14 cellular contexts compared by ENCODE assay signal in the genomic region with DNA sequence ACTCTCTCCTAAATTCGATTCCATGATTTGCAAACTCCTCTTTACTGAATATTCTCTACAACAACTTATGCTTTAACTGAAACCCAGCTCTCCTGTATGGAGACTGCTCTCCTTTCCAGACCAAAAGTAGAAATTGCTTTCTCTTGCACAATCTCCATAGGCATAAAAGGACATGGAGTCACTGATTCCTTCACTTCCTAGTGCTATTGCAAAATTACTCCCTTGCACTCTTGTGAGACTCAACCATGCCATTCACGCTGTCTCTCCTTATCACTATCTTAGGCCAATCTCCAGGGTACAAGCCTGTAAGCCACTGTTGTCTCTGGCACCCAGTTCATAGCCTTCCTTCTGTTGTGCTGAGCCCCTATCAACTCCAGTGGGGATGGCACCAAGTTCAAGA. TPM values are rescaled to one million over a fixed set of nuclear protein-coding genes. Genes with fewer than 3 reads are reported as not detected.
DNase-seq lines count a peak whose midpoint lies in the region; ATAC-seq and TF ChIP-seq lines count a peak whose summit lies in the region.
"Had no signal": no experiment of that assay in that cellular context is flagged by ENCODE, and none has a peak within 500 bp of the region (broad histone marks: within the 10 kb centered on the region; RNA-seq: fewer than 3 reads in every experiment).

No MANE protein-coding gene starts in this region.

- no peak for TF ChIP-seq CTCF in GM23338 (conservative IDR thresholded peaks at IDR 0.05; ENCODE audit: low read depth in 2 of 2)
- no peak for TF ChIP-seq CTCF in epithelial cell of esophagus (IDR thresholded peaks at IDR 0.05; ENCODE audit: insufficient read depth, low read depth, low read length, missing control alignments)
- no peak for TF ChIP-seq CTCF in osteocyte (IDR thresholded peaks at IDR 0.05)
- TF ChIP-seq CTCF in ovary (IDR thresholded peaks at IDR 0.05): no peak

- H3K27me3 Mint-ChIP-seq in GM23338 (ENCODE audit: insufficient read depth, low read depth, poor library complexity): no peaks in the 10 kb centered on the region
- H3K27me3 Mint-ChIP-seq in T-cell: no peaks in the 10 kb centered on the region
- H3K27me3 Mint-ChIP-seq in osteocyte (ENCODE audit: unreplicated experiment): no peaks in the 10 kb centered on the region
- H3K27me3 Mint-ChIP-seq: activated CD4-positive, alpha-beta T cell treated with anti-CD3 and anti-CD28 coated beads for 36 hours; activated T-helper 17 cell treated with anti-CD3 and anti-CD28 coated beads, Interleukin-2, amount 50 U/mL, for 72 hours had no signal

- H2AK5ac ChIP-seq in neuronal stem cell (ENCODE audit: low read depth, low read length): no peak overlapping the region

- H2AFZ ChIP-seq in GM23338 (no peak overlapping the region), neuronal stem cell (ENCODE audit: low read length) (no peak overlapping the region)

- no peaks in the 10 kb centered on the region for H3K4me1 Mint-ChIP-seq in GM23338
- no peaks in the 10 kb centered on the region for H3K4me1 Mint-ChIP-seq in T-cell
- peaks cover 5% of the 10 kb centered on the region for H3K4me1 Mint-ChIP-seq in osteocyte (ENCODE audit: unreplicated experiment)
- H3K4me1 Mint-ChIP-seq: activated CD4-positive, alpha-beta T cell treated with anti-CD3 and anti-CD28 coated beads for 36 hours; activated T-helper 17 cell treated with anti-CD3 and anti-CD28 coated beads, Interleukin-2, amount 50 U/mL, for 72 hours had no signal

- no peaks in the 10 kb centered on the region for H4K20me1 ChIP-seq in GM23338 (replicated peaks; ENCODE audit: insufficient read depth)

- H3K9me3 Mint-ChIP-seq in GM23338 (no peaks in the 10 kb centered on the region), T-cell (no peaks in the 10 kb centered on the region), osteocyte (ENCODE audit: unreplicated experiment) (no peaks in the 10 kb centered on the region)
- H3K9me3 Mint-ChIP-seq: activated T-helper 17 cell treated with anti-CD3 and anti-CD28 coated beads, Interleukin-2, amount 50 U/mL, for 72 hours had no signal

- POLR2A ChIA-PET in T-cell (lab: Charles Lee): no interaction called here

- WGBS in ovary, 3 donors: 93 to 97% (median 93%) methylated on average over 2 of the region's 2 CpGs
- 100% methylated on average over 1 of the region's 2 CpGs; no CpG with 5 or more reads in 1 of the 2 donors for WGBS in neuronal stem cell (ENCODE audit: extremely low coverage in 2 of 2, insufficient read length in 2 of 2, insufficient replicate concordance in 1 of 2), 2 donors

- H3K23ac ChIP-seq in neuronal stem cell (ENCODE audit: low read depth, low read length, poor library complexity): no peak overlapping the region

- H3K9ac ChIP-seq in neuronal stem cell (ENCODE audit: low read depth, low read length, poor library complexity): no peak overlapping the region

- no peak for DNase-seq in GM23338 (ENCODE audit: low spot score)
- DNase-seq in T-cell: no peak
- peak; percentile 43 for DNase-seq in epithelial cell of esophagus (ENCODE audit: low read depth)
- no peak for DNase-seq in osteocyte (ENCODE audit: extremely low spot score, unreplicated experiment)
- no peak for DNase-seq in DMS114 treated with DMSO at 0.1 percent for 48 hours (lab: John Stamatoyannopoulos, UW; ENCODE audit: unreplicated experiment)
- DNase-seq in ovary: no peak
- no peak for DNase-seq in neuronal stem cell (ENCODE audit: low spot score)
- DNase-seq: activated CD4-positive, alpha-beta T cell treated with anti-CD3 and anti-CD28 coated beads for 36 hours; NCI-H2107 had no signal

- H3K27ac Mint-ChIP-seq in GM23338 (peak overlapping the region; percentile 3; the same call in 1 of the 2 replicates), T-cell (peak overlapping the region; percentile 14 to 30), osteocyte (ENCODE audit: unreplicated experiment) (peak overlapping the region; percentile 20)
- H3K27ac Mint-ChIP-seq: activated CD4-positive, alpha-beta T cell treated with anti-CD3 and anti-CD28 coated beads for 36 hours; activated T-helper 17 cell treated with anti-CD3 and anti-CD28 coated beads, Interleukin-2, amount 50 U/mL, for 72 hours had no signal

- H3K27me3 ChIP-seq in GM23338 (ENCODE audit: insufficient read depth): no peaks in the 10 kb centered on the region
- no peaks in the 10 kb centered on the region for H3K27me3 ChIP-seq in ovary
- H3K27me3 ChIP-seq in neuronal stem cell (ENCODE audit: control insufficient read depth in 3 of 3, insufficient read depth in 3 of 3, low read depth in 1 of 3, low read length in 3 of 3): no peaks in the 10 kb centered on the region

- H3K14ac ChIP-seq in neuronal stem cell (ENCODE audit: low read length): no peak overlapping the region

- CTCF ChIA-PET in T-cell (lab: Charles Lee): no interaction called here

- no peak overlapping the region for H3K4ac ChIP-seq in neuronal stem cell (ENCODE audit: low read length)

- H3K36me3 Mint-ChIP-seq in GM23338 (ENCODE audit: low read depth): peaks cover 34% of the 10 kb centered on the region
- peaks cover 27% of the 10 kb centered on the region for H3K36me3 Mint-ChIP-seq in T-cell
- peaks cover 29% of the 10 kb centered on the region for H3K36me3 Mint-ChIP-seq in osteocyte (ENCODE audit: unreplicated experiment)

- H3K79me1 ChIP-seq in neuronal stem cell (ENCODE audit: low read depth, low read length): no peaks in the 10 kb centered on the region

- H3K9me3 ChIP-seq in ovary (no peaks in the 10 kb centered on the region), neuronal stem cell (replicated peaks in 1 of 2; ENCODE audit: control insufficient read depth in 2 of 2, insufficient read depth in 1 of 2, low read depth in 1 of 2, low read length in 2 of 2) (no peaks in the 10 kb centered on the region)
- H3K9me3 ChIP-seq: thoracic aorta had no signal

- TF ChIP-seq POLR2A in ovary (IDR thresholded peaks at IDR 0.05): no peak

- no peak overlapping the region for H4K91ac ChIP-seq in neuronal stem cell (ENCODE audit: low read depth, low read length, poor library complexity)

- no peak overlapping the region for H3K4me3 ChIP-seq in GM23338
- H3K4me3 ChIP-seq in epithelial cell of esophagus (ENCODE audit: low read length): no peak overlapping the region
- H3K4me3 ChIP-seq in ovary: no peak overlapping the region
- H3K4me3 ChIP-seq in neuronal stem cell (ENCODE audit: low read length in 2 of 2): no peak overlapping the region
- H3K4me3 ChIP-seq: thoracic aorta had no signal

- intact Hi-C loops in ovary (cut with DNase I): no loop called here

- H3K4me2 ChIP-seq in GM23338 (no peak overlapping the region), neuronal stem cell (ENCODE audit: insufficient read depth, low read length, poor library complexity, severe bottlenecking) (no peak overlapping the region)

- H3K27ac ChIP-seq in GM23338 (ENCODE audit: low read depth): 0 out of 2 replicates have a peak overlapping the region, but pooled peaks have one; percentile 35
- no peak overlapping the region for H3K27ac ChIP-seq in ovary
- H3K27ac ChIP-seq in neuronal stem cell (replicated peaks; ENCODE audit: low read length): no peak overlapping the region
- H3K27ac ChIP-seq: thoracic aorta had no signal

- H3K4me1 ChIP-seq in GM23338 (ENCODE audit: insufficient read depth) (peaks cover 12% of the 10 kb centered on the region; the same call in 1 of the 2 replicates), ovary (ENCODE audit: insufficient read depth) (no peaks in the 10 kb centered on the region), neuronal stem cell (ENCODE audit: control insufficient read depth in 2 of 2, insufficient read depth in 1 of 2, low read depth in 1 of 2, low read length in 2 of 2) (peaks cover 0 to 5% of the 10 kb centered on the region in 2 donors)

- H3K79me2 ChIP-seq in GM23338 (replicated peaks; ENCODE audit: insufficient read depth): 0 out of 2 replicates have a peak, but pooled peaks cover 6% of the 10 kb centered on the region

- no peak overlapping the region for H3K18ac ChIP-seq in neuronal stem cell (ENCODE audit: low read length)

- H3K4me3 Mint-ChIP-seq in GM23338 (no peak overlapping the region), T-cell (no peak overlapping the region), osteocyte (ENCODE audit: unreplicated experiment) (no peak overlapping the region)
- H3K4me3 Mint-ChIP-seq: activated CD4-positive, alpha-beta T cell treated with anti-CD3 and anti-CD28 coated beads for 36 hours; activated T-helper 17 cell treated with anti-CD3 and anti-CD28 coated beads, Interleukin-2, amount 50 U/mL, for 72 hours had no signal

- no peak overlapping the region for H2BK12ac ChIP-seq in neuronal stem cell (ENCODE audit: low read length)

- 0 out of 2 replicates have a peak, but pooled peaks cover 4% of the 10 kb centered on the region for H3F3A ChIP-seq in GM23338 (replicated peaks; ENCODE audit: low read depth)

- H4K8ac ChIP-seq in neuronal stem cell (ENCODE audit: low read depth, low read length): no peak overlapping the region

- no peak overlapping the region for H2BK15ac ChIP-seq in neuronal stem cell (ENCODE audit: low read length)

- no peaks in the 10 kb centered on the region for H3K9me2 ChIP-seq in GM23338 (ENCODE audit: insufficient read depth)

- no peak for TF ChIP-seq EP300 in ovary (IDR thresholded peaks at IDR 0.05)

- H3K36me3 ChIP-seq in GM23338 (ENCODE audit: insufficient read depth): peaks cover 57% of the 10 kb centered on the region
- H3K36me3 ChIP-seq in ovary: no peaks in the 10 kb centered on the region
- peaks cover 11 to 99% of the 10 kb centered on the region in 2 donors for H3K36me3 ChIP-seq in neuronal stem cell (replicated peaks in 1 of 2; ENCODE audit: control insufficient read depth in 2 of 2, insufficient read depth in 2 of 2, low read length in 2 of 2)

- no peak overlapping the region for H2BK5ac ChIP-seq in neuronal stem cell (ENCODE audit: low read length)

- no peak overlapping the region for H2BK120ac ChIP-seq in neuronal stem cell (ENCODE audit: low read depth, low read length)

- no peak for ATAC-seq in GM23338
- ATAC-seq in T-cell (replicated peaks in 1 of 4): no peak
- ATAC-seq: activated CD4-positive, alpha-beta T cell treated with anti-CD3 and anti-CD28 coated beads for 36 hours; activated T-helper 17 cell treated with anti-CD3 and anti-CD28 coated beads, Interleukin-2, amount 50 U/mL, for 72 hours had no signal

RNA-seq across cellular contexts. Expression of a gene that starts 30.6 kb away (rescaled TPM):
- 0.08 and 0.17 TPM in 2 replicates for total RNA-seq in GM23338 (2014; rRNA removed; shearing (Covaris generic))
- polyA plus RNA-seq in GM23338 (2016; fragmentation: Nextera tagmentation; extraction: Ambion mirVana): 0.31 and 0.35 TPM in 2 replicates
- not detected for total RNA-seq in T-cell
- total RNA-seq in osteocyte: not detected in 2 replicates
- total RNA-seq in ovary: under 1 TPM in 2 of 7 donors, not detected in 5; 0.11 to 0.18 TPM
- not detected for polyA plus RNA-seq in ovary
- polyA plus RNA-seq in neuronal stem cell (2013, experiment 1 of 2): 0.22 TPM
- 0.12 TPM for polyA plus RNA-seq in neuronal stem cell (2013, experiment 2 of 2)
- total RNA-seq: activated CD4-positive, alpha-beta T cell treated with anti-CD3 and anti-CD28 coated beads for 36 hours; activated T-helper 17 cell treated with anti-CD3 and anti-CD28 coated beads, Interleukin-2, amount 50 U/mL, for 72 hours; fibroblast of lung; myocyte; skeletal muscle tissue had no signal
- polyA plus RNA-seq: fibroblast of lung had no signal
